ENCODE assay signal across 1 cellular context in the genomic region with DNA sequence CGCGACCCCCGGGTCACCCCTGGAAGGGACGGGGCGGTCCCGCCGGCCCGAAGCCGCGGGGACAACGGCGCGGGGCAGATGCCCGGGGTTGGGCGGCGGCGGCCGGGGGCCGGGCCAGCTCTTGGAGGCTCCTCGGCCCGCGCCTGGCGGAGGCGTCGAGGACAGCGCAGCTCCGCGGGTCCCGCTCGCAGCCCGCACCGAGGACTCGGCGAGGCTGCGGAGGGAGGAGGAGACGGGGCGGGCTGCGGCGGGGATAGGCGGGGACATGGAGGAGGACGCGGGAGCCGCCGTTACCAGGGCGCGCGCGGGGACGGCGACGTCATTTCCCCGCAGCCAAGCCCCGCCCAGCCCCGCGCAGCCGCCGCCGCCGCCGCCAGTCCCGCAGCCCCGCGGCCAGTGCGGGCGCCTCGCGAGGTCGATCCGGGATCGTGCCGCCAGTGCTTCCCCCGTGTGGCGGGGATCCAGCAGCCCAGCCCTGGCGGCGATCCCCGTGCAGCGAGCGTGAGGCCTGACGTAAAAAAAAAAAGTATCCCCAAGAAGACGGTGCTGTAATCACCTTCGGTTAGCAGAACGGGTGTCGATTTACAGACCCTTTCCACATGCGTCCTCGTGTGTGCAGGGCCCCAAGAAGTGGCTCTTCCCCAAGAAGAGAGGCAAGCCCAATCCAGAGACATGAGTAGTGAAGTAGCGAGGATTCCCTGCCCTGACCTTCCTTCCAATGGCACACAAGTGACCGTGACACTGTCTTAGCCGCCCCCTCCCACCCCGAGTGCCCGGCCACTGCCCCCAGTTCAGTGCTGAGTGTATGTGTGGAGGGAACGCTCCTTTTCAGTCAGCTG.
A peak's percentile ranks its signal among the peaks of the same experiment; 100 is the strongest.
TF ChIP-seq lines count a peak whose summit lies in the region.

FAM184A (minus strand) TSS at position 216 of the 839 bp plus-strand sequence. CDS start 365 bp downstream, outside the sequence.

TF ChIP-seq in IMR-90, 13 proteins besides CTCF, POLR2A, EP300 and RAD21:
- peak; percentile 67; the same call in 1 of the 2 replicates for TF ChIP-seq BHLHE40 (IDR thresholded peaks at IDR 0.05; ENCODE audit: low read depth, low read length)
- no peak for TF ChIP-seq NFE2L2 (IDR thresholded peaks at IDR 0.05; ENCODE audit: low read depth, low read length)
